In genomic region chr16:89922884-89923639, GRCh38 we compare ENCODE assay signal across 8 cellular contexts. TPM values are rescaled to one million over a fixed set of nuclear protein-coding genes. Genes with fewer than 3 reads are reported as not detected.
DNase-seq lines count a peak whose midpoint lies in the region; ATAC-seq, FAIRE-seq and TF ChIP-seq lines count a peak whose summit lies in the region.

TUBB3 (plus strand) TSS chr16:89923342; CDS start chr16:89923402, 60 bp downstream.

- peak within 1 kb of the TSS; percentile 85 for H3K27ac ChIP-seq in ascending aorta
- peak within 1 kb of the TSS in 3 of 4 donors; percentile 10 to 80 (median 80) for H3K27ac ChIP-seq in pancreas

- no peak for FAIRE-seq in pancreas (lab: Jason Lieb, UNC)

- WGBS in pancreas, 2 donors, result 1% methylated on average over 60 to 88 of the region's 88 CpGs

- ATAC-seq in HG03442 (IDR thresholded peaks at IDR 0.05; ENCODE audit: unreplicated experiment) (peak; percentile 36), left cardiac atrium (peak; percentile 53 to 61), pancreas (peak; percentile 32 to 57 (median 54)), HG03571 (IDR thresholded peaks at IDR 0.05; ENCODE audit: unreplicated experiment) (no peak), HG03135 (IDR thresholded peaks at IDR 0.05; ENCODE audit: unreplicated experiment) (no peak)

- no peaks in the 10 kb centered on the region for H3K9me3 ChIP-seq in ascending aorta
- H3K9me3 ChIP-seq in pancreas, result no peaks in the 10 kb centered on the region

- H3K36me3 ChIP-seq in ascending aorta (no peaks in the 10 kb centered on the region), pancreas (no peaks in the 10 kb centered on the region)

- H3K4me3 ChIP-seq in ascending aorta (peak within 1 kb of the TSS; percentile 64 to 67), pancreas (peak within 1 kb of the TSS; percentile 23 to 57 (median 44))

- H3K4me1 ChIP-seq in ascending aorta (peaks cover 25 to 40% of the 10 kb centered on the region in 2 donors), pancreas (peaks cover 4 to 25% (median 18%) of the 10 kb centered on the region in 3 donors)

- H3K27me3 ChIP-seq in ascending aorta, result peaks cover 7% of the 10 kb centered on the region
- H3K27me3 ChIP-seq in pancreas, result peaks cover 0 to 16% (median 1%) of the 10 kb centered on the region in 4 donors

- no peak for TF ChIP-seq CTCF in ascending aorta (IDR thresholded peaks at IDR 0.05)
- no peak for TF ChIP-seq CTCF in pancreas (IDR thresholded peaks at IDR 0.05)

- intact Hi-C loops in ascending aorta (cut with DNase I) (loop anchor here (2.0 kb wide), 3 partner anchors 26 to 50 kb away; partner anchors contain the start of gene DEF8), left cardiac atrium (cut with DNase I) (no loop called here), pancreas (cut with DNase I) (no loop called here)

- DNase-seq in EL (peak; percentile 85), NOMO-1 treated with dmso at 0.1 percent for 144 hours (lab: John Stamatoyannopoulos, UW; ENCODE audit: unreplicated experiment) (peak; percentile 49), ascending aorta (ENCODE audit: low spot score in 2 of 2) (no peak), left cardiac atrium (peak; percentile 88), pancreas (peak in 4 of 6 donors; percentile 41 to 88 (median 70))

RNA-seq across cellular contexts. Expression of gene TUBB3, which starts in this region (rescaled TPM):
- total RNA-seq in ascending aorta, result 2.3 TPM
- total RNA-seq in left cardiac atrium, result 1 to 10 TPM; 3.9 to 8.8 TPM
- 10 to 100 TPM in 1 of 6 donors, 1 to 10 TPM in 3, under 1 TPM in 2; 0.37 to 25.4 (median 1.6) TPM for total RNA-seq in pancreas
- polyA plus RNA-seq in pancreas, result 1 to 10 TPM; 1.8 to 4.7 TPM

Comparison
In these comparisons a context has a peak if more than half of its experiments do, and no peak if none do; other contexts are left out.
1. DNase-seq: peak in EL (single experiment), NOMO-1 treated with dmso at 0.1 percent for 144 hours (single experiment), left cardiac atrium (single experiment) and pancreas (4 of 6); none in ascending aorta (0 of 2).
2. ATAC-seq: peak in HG03442 (single experiment), left cardiac atrium (2 of 2) and pancreas (4 of 4); none in HG03571 (single experiment) and HG03135 (single experiment).